Comparison of ENCODE assay signal across 11 cellular contexts in genomic region chr3:180855364-180855763, GRCh38. TPM values are rescaled to one million over a fixed set of nuclear protein-coding genes. Genes with fewer than 3 reads are reported as not detected.
DNase-seq lines count a peak whose midpoint lies in the region; ATAC-seq and TF ChIP-seq lines count a peak whose summit lies in the region.
"Had no signal": no experiment of that assay in that cellular context is flagged by ENCODE, and none has a peak within 500 bp of the region (broad histone marks: within the 10 kb centered on the region; RNA-seq: fewer than 3 reads in every experiment).

No MANE protein-coding gene starts in this region.

- CTCF ChIA-PET in Panc1 (lab: Charles Lee) = no interaction called here

- no peaks in the 10 kb centered on the region for H3K27me3 ChIP-seq in Panc1 (ENCODE audit: control insufficient read depth, insufficient read depth, low read length)
- H3K27me3 ChIP-seq in mesendoderm (ENCODE audit: insufficient read depth, low read length, poor library complexity) = no peaks in the 10 kb centered on the region

- no peak overlapping the region for H3K18ac ChIP-seq in mesendoderm (ENCODE audit: low read length)

- intact Hi-C loops in Panc1 (cut with micrococcal nuclease; ENCODE audit: unreplicated experiment) = loop anchor here (5.0 kb wide), 1 partner anchor 48 kb away; no protein-coding TSS in a partner anchor

- no peaks in the 10 kb centered on the region for H3K79me2 ChIP-seq in mesendoderm (ENCODE audit: control insufficient read depth, insufficient read depth, low read length)

- no TSS peak for BruUV-seq in Panc1 (replicated peaks; lab: Mats Ljungman, UMichigan)

- peak; percentile 62 for ATAC-seq in HG03354 (IDR thresholded peaks at IDR 0.05; ENCODE audit: poor library complexity, severe bottlenecking, unreplicated experiment)
- peak; percentile 68; the same call in 1 of the 2 replicates for ATAC-seq in Panc1
- no peak for ATAC-seq in GM19035 (IDR thresholded peaks at IDR 0.05; ENCODE audit: unreplicated experiment)
- no peak for ATAC-seq in activated T-cell treated with anti-CD3 and anti-CD28 coated beads, Interleukin-2, amount 50 U/mL, for 72 hours (replicated peaks in 1 of 2)
- ATAC-seq: stimulated activated naive CD8-positive, alpha-beta T cell treated with anti-CD3 and anti-CD28 coated beads, Interleukin-15, Interleukin-2, amounts not matched to agents 100 U/mL and 50 U/mL, for 24 hours had no signal

- no peak overlapping the region for H3K9ac ChIP-seq in mesendoderm (ENCODE audit: low read length)

- H3K4me2 ChIP-seq in mesendoderm (ENCODE audit: low read length) = no peak overlapping the region
- H3K4me2 ChIP-seq: A549 had no signal

- no peak overlapping the region for H2BK15ac ChIP-seq in mesendoderm (replicated peaks; ENCODE audit: low read depth)

- no peak overlapping the region for H2AK5ac ChIP-seq in mesendoderm (ENCODE audit: low read length)

- H3K4me1 ChIP-seq in Panc1 (ENCODE audit: control insufficient read depth, insufficient read depth, low read length) (no peaks in the 10 kb centered on the region), mesendoderm (ENCODE audit: control insufficient read depth, low read depth, low read length) (no peaks in the 10 kb centered on the region)
- H3K4me1 ChIP-seq: A549 had no signal

- no peak overlapping the region for H4K8ac ChIP-seq in mesendoderm (ENCODE audit: low read depth, low read length)

- H3K27ac Mint-ChIP-seq in activated T-cell treated with anti-CD3 and anti-CD28 coated beads, Interleukin-2, amount 50 U/mL, for 72 hours = no peak overlapping the region

- H3K9me3 Mint-ChIP-seq in activated T-cell treated with anti-CD3 and anti-CD28 coated beads, Interleukin-2, amount 50 U/mL, for 72 hours = peaks cover 7 to 9% of the 10 kb centered on the region in 2 donors

- no peak overlapping the region for H3K23ac ChIP-seq in mesendoderm (ENCODE audit: low read length)

- peaks cover 0 to 3% of the 10 kb centered on the region in 2 donors for H3K36me3 Mint-ChIP-seq in activated T-cell treated with anti-CD3 and anti-CD28 coated beads, Interleukin-2, amount 50 U/mL, for 72 hours (ENCODE audit: insufficient read depth in 2 of 2)

- H3K27ac ChIP-seq in Panc1 (ENCODE audit: low read length) (no peak overlapping the region), mesendoderm (ENCODE audit: low read depth, low read length) (no peak overlapping the region)
- H3K27ac ChIP-seq: A549, coronary artery had no signal

- H3K4me3 Mint-ChIP-seq in activated T-cell treated with anti-CD3 and anti-CD28 coated beads, Interleukin-2, amount 50 U/mL, for 72 hours = no peak overlapping the region

- no peaks in the 10 kb centered on the region for H3K9me3 ChIP-seq in Panc1 (ENCODE audit: control insufficient read depth, insufficient read depth, low read depth, low read length)
- H3K9me3 ChIP-seq: A549 had no signal

- H3K36me3 ChIP-seq in Panc1 (ENCODE audit: control insufficient read depth, insufficient read depth, low read length) (no peaks in the 10 kb centered on the region), mesendoderm (ENCODE audit: control insufficient read depth, insufficient read depth, low read length) (no peaks in the 10 kb centered on the region)

- DNase-seq in DMS153 treated with DMSO at 0.1 percent for 48 hours (lab: John Stamatoyannopoulos, UW; ENCODE audit: unreplicated experiment) = peak; percentile 5
- no peak for DNase-seq in DMS153 (lab: John Stamatoyannopoulos, UW)
- DNase-seq in Panc1 (ENCODE audit: low read depth, low spot score) = no peak
- DNase-seq in mesendoderm = peak; percentile 91
- DNase-seq in COLO668 (lab: John Stamatoyannopoulos, UW; ENCODE audit: unreplicated experiment) = no peak
- no peak for DNase-seq in activated T-cell treated with anti-CD3 and anti-CD28 coated beads, Interleukin-2, amount 50 U/mL, for 72 hours
- DNase-seq: stimulated activated naive CD8-positive, alpha-beta T cell treated with anti-CD3 and anti-CD28 coated beads, Interleukin-15, Interleukin-2, amounts not matched to agents 100 U/mL and 50 U/mL, for 24 hours had no signal

- no peak overlapping the region for H3K4ac ChIP-seq in mesendoderm (ENCODE audit: low read depth, low read length)

- peak; percentile 69 for TF ChIP-seq CTCF in Panc1 (IDR thresholded peaks at IDR 0.05)

- no peak overlapping the region for H4K5ac ChIP-seq in mesendoderm (ENCODE audit: low read length)

- H3K27me3 Mint-ChIP-seq in activated T-cell treated with anti-CD3 and anti-CD28 coated beads, Interleukin-2, amount 50 U/mL, for 72 hours (ENCODE audit: low read depth) = peaks cover 23% of the 10 kb centered on the region

- H3K79me1 ChIP-seq in mesendoderm (ENCODE audit: low read length) = no peaks in the 10 kb centered on the region

- no peak overlapping the region for H2BK5ac ChIP-seq in mesendoderm (ENCODE audit: low read length)

- H3K4me1 Mint-ChIP-seq in activated T-cell treated with anti-CD3 and anti-CD28 coated beads, Interleukin-2, amount 50 U/mL, for 72 hours (ENCODE audit: low read depth) = no peaks in the 10 kb centered on the region

- WGBS in mesendoderm (ENCODE audit: extremely low coverage, insufficient coverage, low lambda C conversion rate) = no CpG with 5 or more reads among the region's 2 CpGs

- POLR2A ChIA-PET in Panc1 (lab: Charles Lee) = no interaction called here

- in situ Hi-C loops in Panc1 (cut with HindIII; ENCODE audit: low pct_unique_long_range_greater_than_20kb, low sequenced_read_pairs) = no loop called here

- no peak overlapping the region for H2BK120ac ChIP-seq in mesendoderm (ENCODE audit: low read depth, low read length)

- no peak overlapping the region for H3K56ac ChIP-seq in mesendoderm (ENCODE audit: low read length)

- H3K4me3 ChIP-seq in Panc1 (ENCODE audit: low read depth in 2 of 2, low read length in 2 of 2) (no peak overlapping the region), mesendoderm (ENCODE audit: low read length) (no peak overlapping the region)
- H3K4me3 ChIP-seq: A549, coronary artery had no signal

RNA-seq across cellular contexts. Expression of gene FXR1, which starts 57.1 kb away (rescaled TPM):
- total RNA-seq in Panc1 (2021; ENCODE audit: unreplicated experiment) = 180 TPM
- polyA plus RNA-seq in Panc1 (2012; ENCODE audit: insufficient read length) = 168 TPM
- 186 TPM for polyA plus RNA-seq in mesendoderm (2013, experiment 1 of 2)
- 188 TPM for polyA plus RNA-seq in mesendoderm (2013, experiment 2 of 2)
- 100 to 1,000 TPM; 196 to 203 TPM for total RNA-seq in activated T-cell treated with anti-CD3 and anti-CD28 coated beads, Interleukin-2, amount 50 U/mL, for 72 hours

Comparison
In these comparisons a context has a peak if more than half of its experiments do, and no peak if none do; other contexts are left out.
1. DNase-seq: peak in DMS153 treated with DMSO at 0.1 percent for 48 hours (single experiment) and mesendoderm (single experiment); none in DMS153 (single experiment), Panc1 (single experiment), COLO668 (single experiment) and activated T-cell treated with anti-CD3 and anti-CD28 coated beads, Interleukin-2, amount 50 U/mL, for 72 hours (0 of 2).
2. ATAC-seq: peak in HG03354 (single experiment) and Panc1 (single experiment); none in GM19035 (single experiment) and activated T-cell treated with anti-CD3 and anti-CD28 coated beads, Interleukin-2, amount 50 U/mL, for 72 hours (0 of 2).